10 cellular contexts compared by ENCODE assay signal in the genomic region with DNA sequence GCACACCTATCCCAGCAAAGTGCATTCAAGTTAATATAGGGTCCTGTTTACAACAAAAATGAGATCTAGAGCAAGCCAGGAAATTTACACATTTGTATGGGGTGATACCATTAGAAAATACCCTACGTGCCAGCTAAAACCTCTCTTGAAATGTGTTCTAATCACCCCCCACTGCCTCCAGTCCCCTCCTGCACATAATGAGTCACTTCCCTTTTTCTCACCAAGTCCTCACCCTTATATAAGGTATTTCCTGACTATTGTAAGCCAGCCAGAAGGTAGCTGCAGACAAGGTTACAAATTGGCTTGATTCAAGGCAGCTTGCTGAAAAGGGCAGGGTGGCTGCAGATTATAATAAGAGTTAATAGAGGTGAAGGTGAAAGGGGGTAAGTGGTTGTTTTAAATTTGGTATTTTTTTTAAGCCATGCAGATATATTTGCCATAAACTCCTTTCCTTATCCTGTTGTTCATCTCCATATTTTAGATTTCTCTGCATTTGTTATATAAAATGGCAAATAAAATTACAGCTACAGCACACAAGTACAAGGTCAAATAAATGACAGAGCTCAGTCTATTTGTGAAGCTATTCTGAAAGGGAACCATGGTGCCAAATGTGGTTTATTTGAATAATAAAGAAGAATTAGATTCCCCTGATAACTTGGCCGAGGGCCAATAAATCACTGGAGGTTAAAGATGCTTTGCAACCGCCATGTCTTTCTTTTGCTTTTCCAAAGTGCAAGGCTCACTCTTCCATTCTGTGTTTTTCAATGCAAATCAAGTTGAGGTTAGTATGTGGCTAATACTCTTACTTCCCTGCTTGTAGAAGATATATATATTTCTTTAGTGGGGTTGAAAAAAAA.
DNase-seq lines count a peak whose midpoint lies in the region; ATAC-seq and TF ChIP-seq lines count a peak whose summit lies in the region.
"Had no signal": no experiment of that assay in that cellular context is flagged by ENCODE, and none has a peak within 500 bp of the region (broad histone marks: within the 10 kb centered on the region; RNA-seq: fewer than 3 reads in every experiment).

No MANE protein-coding gene starts in this region.

- ATAC-seq in GM21723 (IDR thresholded peaks at IDR 0.05; ENCODE audit: unreplicated experiment), result peak; percentile 80
- ATAC-seq in HG02571 (IDR thresholded peaks at IDR 0.05; ENCODE audit: unreplicated experiment), result no peak
- ATAC-seq in naive thymus-derived CD4-positive, alpha-beta T cell, result no peak

- no CpG with 5 or more reads among the region's 3 CpGs for WGBS in trophoblast cell (ENCODE audit: extremely low coverage, insufficient coverage, insufficient read length)

- no peak overlapping the region for H3K4me3 Mint-ChIP-seq in progenitor cell of endocrine pancreas (ENCODE audit: low read depth)
- no peak overlapping the region for H3K4me3 Mint-ChIP-seq in naive thymus-derived CD4-positive, alpha-beta T cell
- H3K4me3 Mint-ChIP-seq: activated naive CD8-positive, alpha-beta T cell had no signal

- H3K79me2 ChIP-seq in trophoblast cell (ENCODE audit: control insufficient read depth, insufficient read depth, low read length, poor library complexity), result no peaks in the 10 kb centered on the region

- H4K12ac ChIP-seq in trophoblast cell (ENCODE audit: low read depth, low read length), result no peak overlapping the region

- no peaks in the 10 kb centered on the region for H3K79me1 ChIP-seq in trophoblast cell (ENCODE audit: low read length)

- no peaks in the 10 kb centered on the region for H3K27me3 ChIP-seq in brain microvascular endothelial cell (replicated peaks)
- no peaks in the 10 kb centered on the region for H3K27me3 ChIP-seq in trophoblast cell (ENCODE audit: insufficient read depth, low read length)
- H3K27me3 ChIP-seq in naive thymus-derived CD4-positive, alpha-beta T cell (ENCODE audit: control insufficient read depth in 2 of 2, insufficient read depth in 2 of 2, low read length in 2 of 2), result no peaks in the 10 kb centered on the region
- H3K27me3 ChIP-seq: right lobe of liver had no signal

- intact Hi-C loops in naive thymus-derived CD4-positive, alpha-beta T cell (cut with micrococcal nuclease), result no loop called here

- H3K4ac ChIP-seq in trophoblast cell (ENCODE audit: low read depth, low read length), result no peak overlapping the region

- DNase-seq in EH (ENCODE audit: low read depth) (peak; percentile 61), M059J (ENCODE audit: low read depth) (peak; percentile 93), brain microvascular endothelial cell (peak; percentile 85), trophoblast cell (no peak), progenitor cell of endocrine pancreas (ENCODE audit: low spot score, unreplicated experiment) (no peak)
- DNase-seq in naive thymus-derived CD4-positive, alpha-beta T cell, result no peak
- DNase-seq: right lobe of liver had no signal

- H4K8ac ChIP-seq in trophoblast cell (ENCODE audit: low read depth, low read length), result no peak overlapping the region

- no peak overlapping the region for H3K14ac ChIP-seq in trophoblast cell (ENCODE audit: low read length)

- peak overlapping the region; percentile 87 for H3K27ac ChIP-seq in brain microvascular endothelial cell
- no peak overlapping the region for H3K27ac ChIP-seq in trophoblast cell (ENCODE audit: low read depth, low read length)
- no peak overlapping the region for H3K27ac ChIP-seq in naive thymus-derived CD4-positive, alpha-beta T cell (ENCODE audit: low read depth, low read length)
- H3K27ac ChIP-seq: right lobe of liver had no signal

- no peak overlapping the region for H2BK120ac ChIP-seq in trophoblast cell (ENCODE audit: insufficient read depth, low read length, poor library complexity)

- H3K4me1 ChIP-seq in trophoblast cell (ENCODE audit: control insufficient read depth in 1 of 2, insufficient read depth in 2 of 2, low read length in 2 of 2), result no peaks in the 10 kb centered on the region
- H3K4me1 ChIP-seq in naive thymus-derived CD4-positive, alpha-beta T cell (ENCODE audit: control insufficient read depth in 2 of 2, insufficient read depth in 2 of 2, low read length in 2 of 2), result no peaks in the 10 kb centered on the region
- H3K4me1 ChIP-seq: right lobe of liver had no signal

- H3K9ac ChIP-seq in trophoblast cell (ENCODE audit: low read length), result no peak overlapping the region

- H3K27ac Mint-ChIP-seq in progenitor cell of endocrine pancreas, result no peak overlapping the region
- no peak overlapping the region for H3K27ac Mint-ChIP-seq in naive thymus-derived CD4-positive, alpha-beta T cell
- H3K27ac Mint-ChIP-seq: activated naive CD8-positive, alpha-beta T cell had no signal

- in situ Hi-C loops in brain microvascular endothelial cell (cut with HindIII; ENCODE audit: low pct_ligation_motif_present, low sequenced_read_pairs), result no loop called here

- H2BK12ac ChIP-seq in trophoblast cell (ENCODE audit: low read length), result no peak overlapping the region

- CTCF ChIA-PET in naive thymus-derived CD4-positive, alpha-beta T cell (lab: Charles Lee), result no interaction called here

- H3K27me3 Mint-ChIP-seq in progenitor cell of endocrine pancreas, result peaks cover 3% of the 10 kb centered on the region
- H3K27me3 Mint-ChIP-seq in naive thymus-derived CD4-positive, alpha-beta T cell, result peaks cover 0 to 7% (median 0%) of the 10 kb centered on the region in 5 donors
- H3K27me3 Mint-ChIP-seq: activated naive CD8-positive, alpha-beta T cell had no signal

- H3K36me3 ChIP-seq in brain microvascular endothelial cell (replicated peaks) (no peaks in the 10 kb centered on the region), trophoblast cell (ENCODE audit: control insufficient read depth in 1 of 2, insufficient read depth in 2 of 2, low read length in 2 of 2) (no peaks in the 10 kb centered on the region)
- no peaks in the 10 kb centered on the region for H3K36me3 ChIP-seq in naive thymus-derived CD4-positive, alpha-beta T cell (ENCODE audit: control insufficient read depth in 2 of 3, insufficient read depth in 3 of 3, low read length in 3 of 3)
- H3K36me3 ChIP-seq: right lobe of liver had no signal

- no peak for TF ChIP-seq CTCF in brain microvascular endothelial cell (IDR thresholded peaks at IDR 0.05; ENCODE audit: low read depth, low read length, missing control alignments)
- no peak for TF ChIP-seq CTCF in progenitor cell of endocrine pancreas (IDR thresholded peaks at IDR 0.05; ENCODE audit: unreplicated experiment)

- no peak overlapping the region for H3K4me2 ChIP-seq in trophoblast cell (ENCODE audit: low read length)

- H3K4me3 ChIP-seq in brain microvascular endothelial cell (ENCODE audit: low read depth, low read length), result no peak overlapping the region
- H3K4me3 ChIP-seq in trophoblast cell (ENCODE audit: low read depth, low read length), result no peak overlapping the region
- no peak overlapping the region for H3K4me3 ChIP-seq in naive thymus-derived CD4-positive, alpha-beta T cell (ENCODE audit: low read length)
- H3K4me3 ChIP-seq: right lobe of liver had no signal

- H3K36me3 Mint-ChIP-seq in progenitor cell of endocrine pancreas (ENCODE audit: insufficient read depth), result no peaks in the 10 kb centered on the region
- no peaks in the 10 kb centered on the region for H3K36me3 Mint-ChIP-seq in naive thymus-derived CD4-positive, alpha-beta T cell
- H3K36me3 Mint-ChIP-seq: activated naive CD8-positive, alpha-beta T cell had no signal

- no peak overlapping the region for H2AK5ac ChIP-seq in trophoblast cell (ENCODE audit: low read length)

- H4K91ac ChIP-seq in trophoblast cell (ENCODE audit: low read depth, low read length), result no peak overlapping the region

- H3K18ac ChIP-seq in trophoblast cell (ENCODE audit: low read length), result no peak overlapping the region

- no peaks in the 10 kb centered on the region for H3K9me3 ChIP-seq in trophoblast cell (ENCODE audit: insufficient read depth, low read depth, low read length)
- H3K9me3 ChIP-seq in naive thymus-derived CD4-positive, alpha-beta T cell (ENCODE audit: control insufficient read depth in 2 of 3, low read length in 3 of 3), result no peaks in the 10 kb centered on the region
- H3K9me3 ChIP-seq: right lobe of liver had no signal

- no peak overlapping the region for H2AFZ ChIP-seq in trophoblast cell (ENCODE audit: insufficient read depth, low read length, poor library complexity)

- peaks cover 9% of the 10 kb centered on the region for H3K4me1 Mint-ChIP-seq in progenitor cell of endocrine pancreas (ENCODE audit: low read depth)
- H3K4me1 Mint-ChIP-seq in naive thymus-derived CD4-positive, alpha-beta T cell, result no peaks in the 10 kb centered on the region

- no peak overlapping the region for H2BK5ac ChIP-seq in trophoblast cell (ENCODE audit: low read depth, low read length, poor library complexity)

- POLR2A ChIA-PET in naive thymus-derived CD4-positive, alpha-beta T cell (lab: Charles Lee), result no interaction called here

- no peak overlapping the region for H3K23ac ChIP-seq in trophoblast cell (ENCODE audit: low read length)

- H3K9me3 Mint-ChIP-seq in progenitor cell of endocrine pancreas (ENCODE audit: low read depth), result no peaks in the 10 kb centered on the region
- H3K9me3 Mint-ChIP-seq in naive thymus-derived CD4-positive, alpha-beta T cell, result no peaks in the 10 kb centered on the region

Comparison
In these comparisons a context has a peak if more than half of its experiments do, and no peak if none do; other contexts are left out.
1. DNase-seq: peak in EH (single experiment), M059J (single experiment) and brain microvascular endothelial cell (single experiment); none in trophoblast cell (0 of 2), progenitor cell of endocrine pancreas (single experiment) and naive thymus-derived CD4-positive, alpha-beta T cell (0 of 9).